Comparison of ENCODE assay signal across 28 cellular contexts in the genomic region with DNA sequence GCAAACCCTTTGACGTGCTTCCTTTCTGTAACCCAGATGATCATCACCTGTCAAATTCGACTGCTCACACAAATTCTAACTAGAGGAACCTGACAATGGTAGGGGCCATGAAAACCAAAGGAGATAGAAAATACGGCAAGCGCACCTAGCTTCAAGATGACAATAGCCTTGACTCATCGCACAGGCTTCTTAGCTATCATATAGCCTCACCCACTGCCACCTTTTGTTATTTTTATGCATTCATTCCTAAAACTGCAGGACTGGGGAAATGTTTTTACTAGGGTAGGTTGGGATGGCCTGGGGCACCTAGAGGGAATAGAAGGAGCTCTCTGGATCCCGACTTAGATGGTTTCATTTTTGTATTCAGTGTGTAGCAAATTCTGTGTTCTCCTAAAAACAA.
DNase-seq lines count a peak whose midpoint lies in the region; ATAC-seq, FAIRE-seq and TF ChIP-seq lines count a peak whose summit lies in the region.
"Had no signal": no experiment of that assay in that cellular context is flagged by ENCODE, and none has a peak within 500 bp of the region (broad histone marks: within the 10 kb centered on the region; RNA-seq: fewer than 3 reads in every experiment).

No MANE protein-coding gene starts in this region.

- H3K9me3 ChIP-seq in neural cell (ENCODE audit: low read length) = no peaks in the 10 kb centered on the region
- H3K9me3 ChIP-seq: MG63, thoracic aorta had no signal

- peak; percentile 39 for TF ChIP-seq RAD21 in neural cell (conservative IDR thresholded peaks at IDR 0.05)

- H4K20me1 ChIP-seq in GM23338 (replicated peaks; ENCODE audit: insufficient read depth) (no peaks in the 10 kb centered on the region), neural cell (ENCODE audit: insufficient read depth) (no peaks in the 10 kb centered on the region)

- H3K27me3 ChIP-seq in GM23338 (ENCODE audit: insufficient read depth) (no peaks in the 10 kb centered on the region), neural cell (ENCODE audit: insufficient read depth, low read depth, low read length) (no peaks in the 10 kb centered on the region)
- H3K27me3 ChIP-seq: MG63 had no signal

- peaks cover 22% of the 10 kb centered on the region for H3K4me1 Mint-ChIP-seq in GM23338
- H3K4me1 Mint-ChIP-seq in WTC11 = peaks cover 42% of the 10 kb centered on the region
- H3K4me1 Mint-ChIP-seq in T-helper 2 cell treated with Interferon-gamma antibody and Interleukin-4, amounts not matched to agents 5 μg/mL and 100 μg/mL, for 36 hours (ENCODE audit: low read depth) = no peaks in the 10 kb centered on the region
- H3K4me1 Mint-ChIP-seq: activated naive CD8-positive, alpha-beta T cell treated with anti-CD3 and anti-CD28 coated beads for 36 hours; CD14-positive monocyte; natural killer cell had no signal

- ATAC-seq in GM23338 (peak; percentile 52), WTC11 (peak; percentile 41)
- ATAC-seq: activated CD8-positive, alpha-beta T cell treated with anti-CD3 and anti-CD28 coated beads for 36 hours; GM12878; K562; natural killer cell; stimulated activated naive CD8-positive, alpha-beta T cell treated with anti-CD3 and anti-CD28 coated beads, Interleukin-15, Interleukin-2, amounts not matched to agents 100 U/mL and 50 U/mL, for 24 hours had no signal

- no peak overlapping the region for H3K4me3 ChIP-seq in GM23338
- H3K4me3 ChIP-seq in neural cell (ENCODE audit: low read length) = no peak overlapping the region
- H3K4me3 ChIP-seq: GM12878, K562, MG63, SK-N-MC had no signal

- H3K36me3 Mint-ChIP-seq in GM23338 (ENCODE audit: low read depth) (peaks cover 7% of the 10 kb centered on the region; the same call in 2 of the 3 replicates), WTC11 (peaks cover 13% of the 10 kb centered on the region)
- no peaks in the 10 kb centered on the region for H3K36me3 Mint-ChIP-seq in T-helper 2 cell treated with Interferon-gamma antibody and Interleukin-4, amounts not matched to agents 5 μg/mL and 100 μg/mL, for 36 hours (ENCODE audit: low read depth)
- H3K36me3 Mint-ChIP-seq: activated naive CD8-positive, alpha-beta T cell treated with anti-CD3 and anti-CD28 coated beads for 36 hours; CD14-positive monocyte; natural killer cell had no signal

- H3F3A ChIP-seq in GM23338 (replicated peaks; ENCODE audit: low read depth) (no peaks in the 10 kb centered on the region), neural cell (ENCODE audit: insufficient read depth, low read length, poor library complexity, severe bottlenecking) (no peaks in the 10 kb centered on the region)

- H2AFZ ChIP-seq in GM23338 (no peak overlapping the region), neural cell (ENCODE audit: low read depth, low read length) (no peak overlapping the region)

- CTCF ChIA-PET in WTC11 (lab: Charles Lee) = no interaction called here

- H3K79me2 ChIP-seq in GM23338 (replicated peaks; ENCODE audit: insufficient read depth) = no peaks in the 10 kb centered on the region
- H3K79me2 ChIP-seq in neural cell (replicated peaks; ENCODE audit: insufficient read depth, low read length) = no peaks in the 10 kb centered on the region

- H3K36me3 ChIP-seq in GM23338 (ENCODE audit: insufficient read depth) = no peaks in the 10 kb centered on the region
- H3K36me3 ChIP-seq in neural cell (ENCODE audit: insufficient read depth, low read length) = no peaks in the 10 kb centered on the region
- H3K36me3 ChIP-seq: MG63, thoracic aorta had no signal

- no peak overlapping the region for H3K4me3 Mint-ChIP-seq in GM23338
- H3K4me3 Mint-ChIP-seq in WTC11 = no peak overlapping the region
- no peak overlapping the region for H3K4me3 Mint-ChIP-seq in T-helper 2 cell treated with Interferon-gamma antibody and Interleukin-4, amounts not matched to agents 5 μg/mL and 100 μg/mL, for 36 hours
- H3K4me3 Mint-ChIP-seq: activated CD8-positive, alpha-beta T cell treated with anti-CD3 and anti-CD28 coated beads for 36 hours; activated naive CD8-positive, alpha-beta T cell treated with anti-CD3 and anti-CD28 coated beads for 36 hours; CD14-positive monocyte; HFFc6; natural killer cell had no signal

- POLR2A ChIA-PET in WTC11 (lab: Charles Lee) = no interaction called here

- H3K27me3 Mint-ChIP-seq in GM23338 (ENCODE audit: insufficient read depth, low read depth, poor library complexity) (no peaks in the 10 kb centered on the region), WTC11 (ENCODE audit: low read depth) (no peaks in the 10 kb centered on the region)
- H3K27me3 Mint-ChIP-seq in T-helper 2 cell treated with Interferon-gamma antibody and Interleukin-4, amounts not matched to agents 5 μg/mL and 100 μg/mL, for 36 hours (ENCODE audit: low read depth) = no peaks in the 10 kb centered on the region
- H3K27me3 Mint-ChIP-seq: activated CD8-positive, alpha-beta T cell treated with anti-CD3 and anti-CD28 coated beads for 36 hours; activated naive CD8-positive, alpha-beta T cell treated with anti-CD3 and anti-CD28 coated beads for 36 hours had no signal

- H3K27ac Mint-ChIP-seq in GM23338 (no peak overlapping the region), WTC11 (no peak overlapping the region)
- H3K27ac Mint-ChIP-seq in T-helper 2 cell treated with Interferon-gamma antibody and Interleukin-4, amounts not matched to agents 5 μg/mL and 100 μg/mL, for 36 hours = no peak overlapping the region
- H3K27ac Mint-ChIP-seq: activated CD8-positive, alpha-beta T cell treated with anti-CD3 and anti-CD28 coated beads for 36 hours; activated naive CD8-positive, alpha-beta T cell treated with anti-CD3 and anti-CD28 coated beads for 36 hours; CD14-positive monocyte; HFFc6; natural killer cell had no signal

- FAIRE-seq in HTR-8/SVneo (lab: Jason Lieb, UNC) = no peak
- FAIRE-seq: astrocyte, endothelial cell of umbilical vein, GM12878, K562, keratinocyte had no signal

- peaks cover 24% of the 10 kb centered on the region for H3K4me1 ChIP-seq in GM23338 (ENCODE audit: insufficient read depth)

- H3K9me3 Mint-ChIP-seq in GM23338 (no peaks in the 10 kb centered on the region; the same call in 2 of the 3 replicates), WTC11 (peaks cover 11% of the 10 kb centered on the region)
- peaks cover 16% of the 10 kb centered on the region for H3K9me3 Mint-ChIP-seq in T-helper 2 cell treated with Interferon-gamma antibody and Interleukin-4, amounts not matched to agents 5 μg/mL and 100 μg/mL, for 36 hours
- H3K9me3 Mint-ChIP-seq: activated CD8-positive, alpha-beta T cell treated with anti-CD3 and anti-CD28 coated beads for 36 hours; activated naive CD8-positive, alpha-beta T cell treated with anti-CD3 and anti-CD28 coated beads for 36 hours had no signal

- H3K9ac ChIP-seq in neural cell (ENCODE audit: low read length) = peak overlapping the region; percentile 54

- H3K4me2 ChIP-seq in GM23338 (peak overlapping the region; percentile 45), neural cell (ENCODE audit: low read length) (no peak overlapping the region)

- H3K9me2 ChIP-seq in GM23338 (ENCODE audit: insufficient read depth) (no peaks in the 10 kb centered on the region), neural cell (ENCODE audit: insufficient read depth, low read length) (no peaks in the 10 kb centered on the region)

- TF ChIP-seq CTCF in GM23338 (conservative IDR thresholded peaks at IDR 0.05; ENCODE audit: low read depth in 2 of 2) (no peak), WTC11 (IDR thresholded peaks at IDR 0.05) (no peak), neural cell (IDR thresholded peaks at IDR 0.05; ENCODE audit: poor library complexity, severe bottlenecking) (no peak)

- peak; percentile 33 for DNase-seq in GM23338 (ENCODE audit: low spot score)
- DNase-seq in M059J (ENCODE audit: low read depth) = peak; percentile 48
- DNase-seq in WTC11 (ENCODE audit: low spot score) = no peak
- DNase-seq in T-helper 2 cell treated with Interferon-gamma antibody and Interleukin-4, amounts not matched to agents 5 μg/mL and 100 μg/mL, for 36 hours (ENCODE audit: low spot score) = no peak
- DNase-seq in NCI-H2171 treated with DMSO at 0.1 percent for 48 hours (lab: John Stamatoyannopoulos, UW) = no peak
- no peak for DNase-seq in HTR-8/SVneo (ENCODE audit: insufficient read length, low spot score)
- no peak for DNase-seq in amniotic stem cell (lab: John Stamatoyannopoulos, UW)
- DNase-seq: activated CD4-positive, alpha-beta T cell treated with anti-CD3 and anti-CD28 coated beads for 1 hour; activated CD8-positive, alpha-beta T cell treated with anti-CD3 and anti-CD28 coated beads for 36 hours; activated effector memory CD4-positive, alpha-beta T cell treated with Interleukin-2 at 50 U/mL for 16 hours; activated naive CD8-positive, alpha-beta T cell treated with anti-CD3 and anti-CD28 coated beads for 36 hours; HFFc6; left ventricle myocardium superior; MG63; natural killer cell; NCI-H1417 treated with DMSO at 0.1 percent for 48 hours; NCI-H526 treated with DMSO at 0.1 percent for 48 hours; RPMI8226; stimulated activated naive CD8-positive, alpha-beta T cell treated with anti-CD3 and anti-CD28 coated beads, Interleukin-15, Interleukin-2, amounts not matched to agents 100 U/mL and 50 U/mL, for 24 hours had no signal

- TF ChIP-seq EP300 in neural cell (conservative IDR thresholded peaks at IDR 0.05; ENCODE audit: poor library complexity, severe bottlenecking) = peak; percentile 77

- H3K27ac ChIP-seq in GM23338 (ENCODE audit: low read depth) (no peak overlapping the region), neural cell (ENCODE audit: low read length) (peak overlapping the region; percentile 89)
- H3K27ac ChIP-seq: SK-N-MC, thoracic aorta had no signal

TF ChIP-seq in WTC11, 78 proteins besides CTCF, POLR2A, EP300 and RAD21 (continues in another document):
- TF ChIP-seq ZNF138 (CRISPR knock-in tag; conservative IDR thresholded peaks at IDR 0.05) (no peak), ZNF317 (CRISPR knock-in tag; IDR thresholded peaks at IDR 0.05; ENCODE audit: borderline replicate concordance, low read depth) (no peak)

TF ChIP-seq in neural cell, 6 proteins besides CTCF, POLR2A, EP300 and RAD21 (continues in another document):
- TF ChIP-seq MXI1 (conservative IDR thresholded peaks at IDR 0.05; ENCODE audit: poor library complexity, severe bottlenecking) = no peak

Comparison
In these comparisons a context has a peak if more than half of its experiments do, and no peak if none do; other contexts are left out.
1. DNase-seq: peak in GM23338 (single experiment) and M059J (single experiment); none in WTC11 (single experiment), T-helper 2 cell treated with Interferon-gamma antibody and Interleukin-4, amounts not matched to agents 5 μg/mL and 100 μg/mL, for 36 hours (single experiment), NCI-H2171 treated with DMSO at 0.1 percent for 48 hours (single experiment), HTR-8/SVneo (single experiment) and amniotic stem cell (single experiment).